20 cellular contexts compared by ENCODE assay signal in genomic region chr1:31672988-31673387, GRCh38. TPM values are rescaled to one million over a fixed set of nuclear protein-coding genes. Genes with fewer than 3 reads are reported as not detected.
DNase-seq lines count a peak whose midpoint lies in the region; ATAC-seq and TF ChIP-seq lines count a peak whose summit lies in the region.
"Had no signal": no experiment of that assay in that cellular context is flagged by ENCODE, and none has a peak within 500 bp of the region (broad histone marks: within the 10 kb centered on the region; RNA-seq: fewer than 3 reads in every experiment).

No MANE protein-coding gene starts in this region.

- no peak overlapping the region for H2BK12ac ChIP-seq in neuronal stem cell (ENCODE audit: low read length)

- H3K36me3 ChIP-seq in esophagus squamous epithelium = no peaks in the 10 kb centered on the region
- no peaks in the 10 kb centered on the region for H3K36me3 ChIP-seq in neuronal stem cell (replicated peaks in 1 of 2; ENCODE audit: control insufficient read depth in 2 of 2, insufficient read depth in 2 of 2, low read length in 2 of 2)
- H3K36me3 ChIP-seq in prostate gland = no peaks in the 10 kb centered on the region
- H3K36me3 ChIP-seq: neutrophil had no signal

- peak overlapping the region; percentile 61 for H2AFZ ChIP-seq in neuronal stem cell (ENCODE audit: low read length)

- H3K4me3 Mint-ChIP-seq in endothelial cell (ENCODE audit: unreplicated experiment) = no peak overlapping the region
- H3K4me3 Mint-ChIP-seq: activated naive CD4-positive, alpha-beta T cell treated with anti-CD3 and anti-CD28 coated beads for 36 hours; CD4-positive, CD25-positive, alpha-beta regulatory T cell; stimulated activated naive CD8-positive, alpha-beta T cell treated with anti-CD3 and anti-CD28 coated beads, Interleukin-15, Interleukin-2, amounts not matched to agents 100 ng/mL and 50 ng/mL, for 24 hours had no signal

- no peak for TF ChIP-seq CTCF in esophagus squamous epithelium (IDR thresholded peaks at IDR 0.05)
- no peak for TF ChIP-seq CTCF in endothelial cell (IDR thresholded peaks at IDR 0.05; ENCODE audit: unreplicated experiment)
- no peak for TF ChIP-seq CTCF in prostate gland (IDR thresholded peaks at IDR 0.05)

- H3K27me3 Mint-ChIP-seq in endothelial cell (ENCODE audit: unreplicated experiment) = peaks cover 12% of the 10 kb centered on the region

- H3K4me1 ChIP-seq in esophagus squamous epithelium (peaks cover 15 to 50% (median 25%) of the 10 kb centered on the region in 3 donors), neuronal stem cell (ENCODE audit: control insufficient read depth in 2 of 2, insufficient read depth in 1 of 2, low read depth in 1 of 2, low read length in 2 of 2) (peaks cover 0 to 5% of the 10 kb centered on the region in 2 donors), prostate gland (replicated peaks) (peaks cover 2% of the 10 kb centered on the region)

- no peaks in the 10 kb centered on the region for H3K79me1 ChIP-seq in neuronal stem cell (ENCODE audit: low read depth, low read length)

- no peak overlapping the region for H3K4me2 ChIP-seq in neuronal stem cell (ENCODE audit: insufficient read depth, low read length, poor library complexity, severe bottlenecking)

- H3K27me3 ChIP-seq in esophagus squamous epithelium (no peaks in the 10 kb centered on the region), neuronal stem cell (ENCODE audit: control insufficient read depth in 3 of 3, insufficient read depth in 3 of 3, low read depth in 1 of 3, low read length in 3 of 3) (peaks cover 0 to 84% (median 0%) of the 10 kb centered on the region in 3 experiments), prostate gland (replicated peaks; ENCODE audit: insufficient read depth) (no peaks in the 10 kb centered on the region)
- H3K27me3 ChIP-seq: body of pancreas had no signal

- no peaks in the 10 kb centered on the region for H3K9me3 ChIP-seq in esophagus squamous epithelium
- no peaks in the 10 kb centered on the region for H3K9me3 ChIP-seq in neuronal stem cell (replicated peaks in 1 of 2; ENCODE audit: control insufficient read depth in 2 of 2, insufficient read depth in 1 of 2, low read depth in 1 of 2, low read length in 2 of 2)
- H3K9me3 ChIP-seq in prostate gland = no peaks in the 10 kb centered on the region
- H3K9me3 ChIP-seq: body of pancreas, neutrophil had no signal

- TF ChIP-seq POLR2A in esophagus squamous epithelium (IDR thresholded peaks at IDR 0.05) = no peak
- no peak for TF ChIP-seq POLR2A in prostate gland (IDR thresholded peaks at IDR 0.05)

- DNase-seq in Right ventricle myocardium inferior (ENCODE audit: missing footprints) (peak; percentile 70), cardiac septum (ENCODE audit: low spot score) (no peak), esophagus squamous epithelium (lab: John Stamatoyannopoulos, UW) (no peak), neuronal stem cell (ENCODE audit: low spot score) (no peak), NCI-H2196 (lab: John Stamatoyannopoulos, UW; ENCODE audit: unreplicated experiment) (no peak), endothelial cell (ENCODE audit: low spot score) (no peak), prostate gland (ENCODE audit: low spot score) (no peak)
- DNase-seq: activated CD4-positive, alpha-beta T cell treated with anti-CD3 and anti-CD28 coated beads for 1 hour; activated CD8-positive, alpha-beta memory T cell treated with anti-CD3 and anti-CD28 coated beads, Interleukin-2, amount 50 U/mL, for 48 hours; activated naive CD4-positive, alpha-beta T cell treated with anti-CD3 and anti-CD28 coated beads for 36 hours; body of pancreas; CD4-positive, CD25-positive, alpha-beta regulatory T cell; NCI-H187 treated with DMSO at 0.1 percent for 48 hours; NCI-H69; T-helper 2 cell had no signal

- no peaks in the 10 kb centered on the region for H3K36me3 Mint-ChIP-seq in endothelial cell (ENCODE audit: low read depth, unreplicated experiment)
- H3K36me3 Mint-ChIP-seq: CD4-positive, CD25-positive, alpha-beta regulatory T cell had no signal

- 80% methylated on average over 1 of the region's 13 CpGs; no CpG with 5 or more reads in 1 of the 2 donors for WGBS in esophagus squamous epithelium, 2 donors
- WGBS in neuronal stem cell (ENCODE audit: extremely low coverage in 2 of 2, insufficient read length in 2 of 2, insufficient replicate concordance in 1 of 2), 2 donors = no CpG with 5 or more reads among the region's 13 CpGs
- WGBS in prostate gland = 63% methylated on average over 13 of the region's 13 CpGs

- H2BK5ac ChIP-seq in neuronal stem cell (ENCODE audit: low read length) = no peak overlapping the region

- no peak overlapping the region for H2AK5ac ChIP-seq in neuronal stem cell (ENCODE audit: low read depth, low read length)

- no peak for ATAC-seq in Right ventricle myocardium inferior
- ATAC-seq in HG03039 (IDR thresholded peaks at IDR 0.05; ENCODE audit: unreplicated experiment) = no peak
- ATAC-seq: body of pancreas had no signal

- H3K4me3 ChIP-seq in esophagus squamous epithelium (no peak overlapping the region), neuronal stem cell (ENCODE audit: low read length in 2 of 2) (no peak overlapping the region), prostate gland (no peak overlapping the region)
- H3K4me3 ChIP-seq: body of pancreas had no signal

- H3K9me3 Mint-ChIP-seq in endothelial cell (ENCODE audit: unreplicated experiment) = no peaks in the 10 kb centered on the region
- H3K9me3 Mint-ChIP-seq: activated naive CD4-positive, alpha-beta T cell treated with anti-CD3 and anti-CD28 coated beads for 36 hours; CD4-positive, CD25-positive, alpha-beta regulatory T cell; stimulated activated naive CD8-positive, alpha-beta T cell treated with anti-CD3 and anti-CD28 coated beads, Interleukin-15, Interleukin-2, amounts not matched to agents 100 ng/mL and 50 ng/mL, for 24 hours had no signal

- no peak overlapping the region for H3K14ac ChIP-seq in neuronal stem cell (ENCODE audit: low read length)

- H3K27ac Mint-ChIP-seq in endothelial cell (ENCODE audit: unreplicated experiment) = no peak overlapping the region
- H3K27ac Mint-ChIP-seq: activated naive CD4-positive, alpha-beta T cell treated with anti-CD3 and anti-CD28 coated beads for 36 hours; stimulated activated naive CD8-positive, alpha-beta T cell treated with anti-CD3 and anti-CD28 coated beads, Interleukin-15, Interleukin-2, amounts not matched to agents 100 ng/mL and 50 ng/mL, for 24 hours had no signal

- no peak overlapping the region for H3K18ac ChIP-seq in neuronal stem cell (ENCODE audit: low read length)

- H4K91ac ChIP-seq in neuronal stem cell (ENCODE audit: low read depth, low read length, poor library complexity) = no peak overlapping the region

- H2BK15ac ChIP-seq in neuronal stem cell (ENCODE audit: low read length) = peak overlapping the region; percentile 7

- H3K23ac ChIP-seq in neuronal stem cell (ENCODE audit: low read depth, low read length, poor library complexity) = peak overlapping the region; percentile 25

- peak overlapping the region in 3 of 4 donors; percentile 19 to 45 (median 29) for H3K27ac ChIP-seq in esophagus squamous epithelium
- no peak overlapping the region for H3K27ac ChIP-seq in neuronal stem cell (replicated peaks; ENCODE audit: low read length)
- H3K27ac ChIP-seq in prostate gland = peak overlapping the region in 1 of 2 donors; percentile 27
- H3K27ac ChIP-seq: body of pancreas, neutrophil had no signal

- no peak overlapping the region for H3K9ac ChIP-seq in neuronal stem cell (ENCODE audit: low read depth, low read length, poor library complexity)

- H4K8ac ChIP-seq in neuronal stem cell (ENCODE audit: low read depth, low read length) = no peak overlapping the region

- H3K4ac ChIP-seq in neuronal stem cell (ENCODE audit: low read length) = no peak overlapping the region

- intact Hi-C loops in Right ventricle myocardium inferior (cut with DNase I) = loop anchor here (5.0 kb wide), 1 partner anchor 89 kb away; the partner anchor contains the start of gene ADGRB2
- intact Hi-C loops in cardiac septum (cut with DNase I) = loop anchor here (2.0 kb wide), 1 partner anchor 42 kb away; no protein-coding TSS in a partner anchor
- intact Hi-C loops in esophagus squamous epithelium (cut with DNase I) = no loop called here
- intact Hi-C loops in prostate gland (cut with DNase I) = no loop called here

- no peak overlapping the region for H2BK120ac ChIP-seq in neuronal stem cell (ENCODE audit: low read depth, low read length)

- peaks cover 12% of the 10 kb centered on the region for H3K4me1 Mint-ChIP-seq in endothelial cell (ENCODE audit: unreplicated experiment)

RNA-seq across cellular contexts. Expression of gene PEF1, which starts 28.3 kb away (rescaled TPM):
- total RNA-seq in Right ventricle myocardium inferior (34.9 TPM), cardiac septum (55.1 TPM), esophagus squamous epithelium (10 to 100 TPM; 59.1 to 69.8 (median 63.6) TPM), endothelial cell (ENCODE audit: unreplicated experiment) (70.9 TPM), prostate gland (10 to 100 TPM; 83.1 to 99.5 TPM)
- 43.1 TPM for polyA plus RNA-seq in neuronal stem cell (2013, experiment 1 of 2)
- 43.8 TPM for polyA plus RNA-seq in neuronal stem cell (2013, experiment 2 of 2)

RNA-seq across cellular contexts. Expression of gene COL16A1, which starts 30.8 kb away (rescaled TPM):
- total RNA-seq in Right ventricle myocardium inferior = 12.7 TPM
- total RNA-seq in cardiac septum = 45.9 TPM
- total RNA-seq in esophagus squamous epithelium = 10 to 100 TPM in 2 of 4 donors, 1 to 10 TPM in 2; 8.8 to 35.5 (median 16.4) TPM
- 1.2 TPM for polyA plus RNA-seq in neuronal stem cell (2013, experiment 1 of 2)
- polyA plus RNA-seq in neuronal stem cell (2013, experiment 2 of 2) = 1.3 TPM
- total RNA-seq in endothelial cell (ENCODE audit: unreplicated experiment) = 5.3 TPM
- 10 to 100 TPM; 45.3 to 89.4 TPM for total RNA-seq in prostate gland
- total RNA-seq: CD4-positive, CD25-positive, alpha-beta regulatory T cell had no signal
- polyA plus RNA-seq: CD4-positive, CD25-positive, alpha-beta regulatory T cell had no signal

RNA-seq across cellular contexts. Expression of gene HCRTR1, which starts 55.5 kb away (rescaled TPM):
- total RNA-seq in Right ventricle myocardium inferior (0.49 TPM), cardiac septum (not detected), esophagus squamous epithelium (under 1 TPM in 1 of 4 donors, not detected in 3; 0.22 TPM), endothelial cell (ENCODE audit: unreplicated experiment) (not detected), prostate gland (not detected)
- polyA plus RNA-seq in neuronal stem cell (2013, experiment 1 of 2) = 0.28 TPM
- polyA plus RNA-seq in neuronal stem cell (2013, experiment 2 of 2) = 0.22 TPM
- total RNA-seq: A172; activated naive CD4-positive, alpha-beta T cell treated with anti-CD3 and anti-CD28 coated beads for 36 hours; body of pancreas; CD4-positive, CD25-positive, alpha-beta regulatory T cell; HT1080 had no signal
- polyA plus RNA-seq: CD4-positive, CD25-positive, alpha-beta regulatory T cell had no signal

Comparison
In these comparisons a context has a peak if more than half of its experiments do, and no peak if none do; other contexts are left out.
1. intact Hi-C loops: an anchor here in Right ventricle myocardium inferior (5.0 kb wide) and cardiac septum (2.0 kb wide); none called in esophagus squamous epithelium and prostate gland.